ENCODE assay signal across 9 cellular contexts in the genomic region with DNA sequence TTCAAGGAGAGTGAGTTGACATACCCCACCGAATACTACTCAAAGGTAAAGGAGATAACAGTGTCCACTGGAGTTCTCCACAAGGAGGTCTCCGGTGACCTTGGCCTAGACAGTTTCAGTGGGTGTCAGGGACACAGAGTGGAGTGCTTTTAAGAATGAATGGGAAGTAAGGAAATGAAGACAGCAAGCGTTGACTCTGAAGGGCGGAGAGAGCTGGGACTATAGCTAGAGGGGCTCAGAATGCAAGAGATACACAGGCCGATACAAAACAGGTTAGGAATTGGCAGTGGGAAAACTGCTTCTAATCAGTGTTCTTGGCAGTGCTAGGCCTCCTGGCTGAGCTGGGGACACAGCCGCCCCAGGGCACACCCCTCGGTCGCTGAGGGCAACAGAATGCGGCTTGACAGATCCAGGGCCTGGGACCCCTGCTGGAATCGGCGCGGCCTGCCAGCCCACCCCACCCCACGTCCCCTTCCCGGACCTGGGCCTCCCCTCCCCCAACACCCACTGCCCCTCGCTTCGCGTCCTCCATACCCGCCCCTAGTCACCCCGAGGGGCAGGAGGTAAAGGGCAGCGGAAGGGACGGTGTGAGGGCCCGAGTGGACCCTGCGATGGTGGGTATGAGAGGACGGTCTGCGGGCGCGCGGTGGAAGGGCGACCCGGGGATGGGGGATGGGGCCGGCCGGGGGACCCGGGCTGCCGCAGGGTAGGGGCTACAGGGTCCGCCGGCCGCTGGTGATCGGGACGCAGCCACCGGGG. TPM values are rescaled to one million over a fixed set of nuclear protein-coding genes. Genes with fewer than 3 reads are reported as not detected.
DNase-seq lines count a peak whose midpoint lies in the region; ATAC-seq and TF ChIP-seq lines count a peak whose summit lies in the region.
"Had no signal": no experiment of that assay in that cellular context is flagged by ENCODE, and none has a peak within 500 bp of the region (broad histone marks: within the 10 kb centered on the region; RNA-seq: fewer than 3 reads in every experiment).

No MANE protein-coding gene starts in this region.

- H3K4me3 Mint-ChIP-seq in H9 = no peak overlapping the region

- peaks cover 19% of the 10 kb centered on the region for H3K4me1 ChIP-seq in BLaER1
- H3K4me1 ChIP-seq in H9 (ENCODE audit: insufficient read depth, low read length) = 0 out of 2 replicates have a peak, but pooled peaks cover 3% of the 10 kb centered on the region
- H3K4me1 ChIP-seq in body of pancreas = peaks cover 15% of the 10 kb centered on the region
- H3K4me1 ChIP-seq in uterus = peaks cover 0 to 6% of the 10 kb centered on the region in 2 donors

- H3K4me3 ChIP-seq in BLaER1 (peak overlapping the region; percentile 91), body of pancreas (peak overlapping the region; percentile 54 to 84), lower leg skin (ENCODE audit: low read depth, poor library complexity, severe bottlenecking) (peak overlapping the region; percentile 72), uterus (peak overlapping the region; percentile 71 to 90)

- H3K23ac ChIP-seq in H9 (ENCODE audit: insufficient read length, low read depth, low read length) = no peak overlapping the region

- H3K4me1 Mint-ChIP-seq in H9 = peaks cover 3 to 4% of the 10 kb centered on the region in 2 experiments

- H4K91ac ChIP-seq in H9 (ENCODE audit: insufficient read length, low read depth, low read length) = no peak overlapping the region

- no CpG with 5 or more reads among the region's 40 CpGs for WGBS in H9 (ENCODE audit: extremely low coverage, insufficient read length, low lambda C conversion rate)
- 6 to 10% methylated on average over 25 to 40 of the region's 40 CpGs for WGBS in body of pancreas, 2 donors
- WGBS in lower leg skin, 2 donors = 4 to 5% methylated on average over 36 to 39 of the region's 40 CpGs

- H3K4ac ChIP-seq in H9 (ENCODE audit: low read depth, low read length) = no peak overlapping the region

- no peak overlapping the region for H3K56ac ChIP-seq in H9 (ENCODE audit: insufficient read length, low read depth, low read length)

- TF ChIP-seq CTCF in H9 (conservative IDR thresholded peaks at IDR 0.05) (no peak), body of pancreas (IDR thresholded peaks at IDR 0.05) (no peak), lower leg skin (IDR thresholded peaks at IDR 0.05) (no peak), uterus (IDR thresholded peaks at IDR 0.05) (no peak)

- H3K36me3 ChIP-seq in BLaER1 (no peaks in the 10 kb centered on the region), body of pancreas (replicated peaks in 1 of 2; ENCODE audit: insufficient read depth in 1 of 2, low read depth in 2 of 2) (no peaks in the 10 kb centered on the region), uterus (no peaks in the 10 kb centered on the region)

- intact Hi-C loops in body of pancreas (cut with DNase I) (no loop called here), lower leg skin (cut with DNase I; ENCODE audit: low total_unique reads) (no loop called here), uterus (cut with DNase I; ENCODE audit: low total_unique reads) (no loop called here)

- H4K5ac ChIP-seq in H9 (ENCODE audit: insufficient read length, low read depth, low read length) = no peak overlapping the region

- H3K23me2 ChIP-seq in H9 (ENCODE audit: insufficient read length, low read depth, low read length, poor library complexity, severe bottlenecking) = peaks cover 6% of the 10 kb centered on the region

- ATAC-seq in body of pancreas = peak; percentile 33
- ATAC-seq in HG02798 (IDR thresholded peaks at IDR 0.05; ENCODE audit: poor library complexity, unreplicated experiment) = no peak

- H2BK20ac ChIP-seq in H9 (ENCODE audit: low read depth, low read length, poor library complexity, severe bottlenecking) = no peak overlapping the region

- peaks cover 9% of the 10 kb centered on the region; the same call in 1 of the 2 replicates for H3K27me3 ChIP-seq in BLaER1
- peaks cover 5% of the 10 kb centered on the region; the same call in 1 of the 2 replicates for H3K27me3 ChIP-seq in H9 (ENCODE audit: insufficient read depth, low read length)
- no peaks in the 10 kb centered on the region for H3K27me3 ChIP-seq in body of pancreas
- H3K27me3 ChIP-seq in uterus = no peaks in the 10 kb centered on the region

- no peak overlapping the region for H2BK15ac ChIP-seq in H9 (ENCODE audit: low read depth, low read length)

- H3K9ac ChIP-seq in BLaER1 = peak overlapping the region; percentile 86
- no peak overlapping the region for H3K9ac ChIP-seq in H9 (ENCODE audit: extremely low read depth, insufficient read length, low read length)

- H3K27ac Mint-ChIP-seq in H9 = no peak overlapping the region

- no peak overlapping the region for H3T11ph ChIP-seq in H9 (ENCODE audit: low read length)

- no peaks in the 10 kb centered on the region for H3K79me1 ChIP-seq in H9 (ENCODE audit: insufficient read depth, low read depth, low read length, poor library complexity, severe bottlenecking)

- DNase-seq in H9 (peak; percentile 64), body of pancreas (peak in 3 of 4 donors; percentile 39 to 69 (median 40)), lower leg skin (ENCODE audit: low spot score in 2 of 2) (no peak), uterus (peak in 1 of 2 donors; percentile 40), NCI-H1092 treated with DMSO at 0.1 percent for 48 hours (lab: John Stamatoyannopoulos, UW) (no peak), NCI-H1694 (lab: John Stamatoyannopoulos, UW) (no peak)

- TF ChIP-seq POLR2A in body of pancreas (IDR thresholded peaks at IDR 0.05) = no peak
- no peak for TF ChIP-seq POLR2A in lower leg skin (IDR thresholded peaks at IDR 0.05)
- no peak for TF ChIP-seq POLR2A in uterus (IDR thresholded peaks at IDR 0.05)

- H3K36me3 Mint-ChIP-seq in H9 (ENCODE audit: insufficient read depth in 1 of 3, low read depth in 3 of 3) = no peaks in the 10 kb centered on the region

- H3K79me2 ChIP-seq in H9 (ENCODE audit: insufficient read depth, low read length) = no peaks in the 10 kb centered on the region

- H3K9me3 ChIP-seq in BLaER1 (no peaks in the 10 kb centered on the region), H9 (ENCODE audit: control insufficient read depth, low read depth, low read length) (no peaks in the 10 kb centered on the region), body of pancreas (no peaks in the 10 kb centered on the region), uterus (no peaks in the 10 kb centered on the region)

- H2BK120ac ChIP-seq in H9 (ENCODE audit: low read depth, low read length, poor library complexity, severe bottlenecking) = no peak overlapping the region

- H3K9me3 Mint-ChIP-seq in H9 = no peaks in the 10 kb centered on the region
- H3K9me3 Mint-ChIP-seq: memory B cell had no signal

- H4K8ac ChIP-seq in H9 (replicated peaks; ENCODE audit: insufficient read length, low read depth, low read length) = no peak overlapping the region

- H3K27ac ChIP-seq in BLaER1 (peak overlapping the region; percentile 83), H9 (ENCODE audit: insufficient read length, low read depth, low read length) (no peak overlapping the region), body of pancreas (peak overlapping the region; percentile 83 to 89 (median 85)), uterus (peak overlapping the region; percentile 94 to 95)

- no peak overlapping the region for H2BK5ac ChIP-seq in H9 (ENCODE audit: insufficient read length, low read length)

- H2AFZ ChIP-seq in H9 (ENCODE audit: low read length) = no peak overlapping the region

- no peak overlapping the region for H3K18ac ChIP-seq in H9 (ENCODE audit: insufficient read length, low read depth, low read length)

- H2AK5ac ChIP-seq in H9 (ENCODE audit: insufficient read length, low read length) = no peak overlapping the region

- H3K4me2 ChIP-seq in BLaER1 (peak overlapping the region; percentile 92), H9 (ENCODE audit: insufficient read depth, insufficient read length, low read length) (peak overlapping the region; percentile 47)

- no peak overlapping the region for H2BK12ac ChIP-seq in H9 (ENCODE audit: insufficient read length, low read depth, low read length)

- peaks cover 32% of the 10 kb centered on the region for H3K27me3 Mint-ChIP-seq in H9 (ENCODE audit: low read depth)

- H4K20me1 ChIP-seq in BLaER1 = 0 out of 2 replicates have a peak, but pooled peaks cover 7% of the 10 kb centered on the region
- H4K20me1 ChIP-seq in H9 (ENCODE audit: control insufficient read depth, insufficient read depth, insufficient read length) = no peaks in the 10 kb centered on the region

- H3K14ac ChIP-seq in H9 (ENCODE audit: insufficient read depth, low read length) = no peak overlapping the region

RNA-seq across cellular contexts. Expression of a gene that starts 0.5 kb away (rescaled TPM):
- 34.8 and 37.0 TPM in 2 replicates for total RNA-seq in H9 (2021)
- total RNA-seq in body of pancreas = 10 to 100 TPM; 25.4 to 48.5 TPM
- 10 to 100 TPM; 19.7 to 23.4 (median 20.2) TPM for total RNA-seq in lower leg skin
- 100 to 1,000 TPM in 1 of 4 donors, 10 to 100 TPM in 3; 16.2 to 110 (median 38.0) TPM for total RNA-seq in uterus

RNA-seq across cellular contexts. Expression of a gene that starts 22.4 kb away (rescaled TPM):
- total RNA-seq in H9 (2021) (1.0 and 1.2 TPM in 2 replicates), body of pancreas (1 to 10 TPM in 1 of 2 donors, not detected in 1; 1.3 TPM), lower leg skin (1 to 10 TPM in 3 of 4 donors, under 1 TPM in 1; 0.42 to 1.2 (median 1.1) TPM), uterus (10 to 100 TPM in 1 of 4 donors, 1 to 10 TPM in 1, under 1 TPM in 1, not detected in 1; 0.29 to 28.6 (median 1.1) TPM)

RNA-seq across cellular contexts. Expression of a gene that starts 28.1 kb away (rescaled TPM):
- total RNA-seq in H9 (2021) (4.5 and 5.3 TPM in 2 replicates), body of pancreas (10 to 100 TPM; 17.1 to 29.7 TPM), lower leg skin (10 to 100 TPM; 49.2 to 91.6 (median 63.6) TPM), uterus (10 to 100 TPM in 3 of 4 donors, 1 to 10 TPM in 1; 5.9 to 36.4 (median 26.0) TPM)

RNA-seq across cellular contexts. Expression of a gene that starts 55.4 kb away (rescaled TPM):
- 12.3 and 14.4 TPM in 2 replicates for total RNA-seq in H9 (2021)
- total RNA-seq in body of pancreas = 10 to 100 TPM; 22.1 to 24.9 TPM
- total RNA-seq in lower leg skin = 10 to 100 TPM; 19.2 to 24.1 (median 22.4) TPM
- 10 to 100 TPM in 3 of 4 donors, 1 to 10 TPM in 1; 9.5 to 42.4 (median 29.6) TPM for total RNA-seq in uterus

Comparison
In these comparisons a context has a peak if more than half of its experiments do, and no peak if none do; other contexts are left out.
1. DNase-seq: peak in H9 (single experiment) and body of pancreas (3 of 4); none in lower leg skin (0 of 2), NCI-H1092 treated with DMSO at 0.1 percent for 48 hours (single experiment) and NCI-H1694 (single experiment).
2. Peak in every context shown above with its lines, with median percentiles within 50 percentile points of each other: H3K4me3 ChIP-seq.